Comparison of ENCODE assay signal across 13 cellular contexts in the genomic region with DNA sequence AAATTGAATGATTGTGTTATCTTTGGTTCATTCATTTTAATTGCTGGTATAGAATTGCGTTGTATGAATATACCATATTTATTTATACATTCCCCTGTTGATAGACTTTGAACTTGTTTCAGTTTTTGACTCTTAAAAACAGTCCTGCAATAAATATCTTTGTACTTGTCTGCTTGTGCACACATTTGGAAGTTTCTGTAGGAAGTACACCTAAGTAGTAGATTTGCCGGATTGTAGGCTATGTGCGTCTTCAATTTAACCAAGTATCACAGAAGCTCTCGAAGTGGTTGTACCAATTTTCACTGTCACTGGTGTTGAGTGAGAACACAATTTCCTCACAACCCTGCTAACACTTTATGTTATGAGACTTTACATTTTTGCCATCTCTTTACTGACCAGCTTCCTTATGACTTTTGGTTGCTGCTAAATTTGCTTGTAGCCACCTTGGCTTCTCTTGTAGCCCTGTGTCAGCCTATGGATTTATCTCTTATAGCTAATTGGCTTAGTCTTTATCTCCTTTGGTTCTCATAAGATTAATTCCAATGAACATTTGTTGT. TPM values are rescaled to one million over a fixed set of nuclear protein-coding genes. Genes with fewer than 3 reads are reported as not detected.
DNase-seq lines count a peak whose midpoint lies in the region; ATAC-seq and TF ChIP-seq lines count a peak whose summit lies in the region.
"Had no signal": no experiment of that assay in that cellular context is flagged by ENCODE, and none has a peak within 500 bp of the region (broad histone marks: within the 10 kb centered on the region; RNA-seq: fewer than 3 reads in every experiment).

No MANE protein-coding gene starts in this region.

- TSS peak; percentile 28 for BruUV-seq in Caco-2 (replicated peaks; lab: Mats Ljungman, UMichigan)

- H4K91ac ChIP-seq in mesenchymal stem cell (ENCODE audit: low read length) = no peak overlapping the region

- H2AFZ ChIP-seq in mesenchymal stem cell (ENCODE audit: low read depth, low read length) = no peak overlapping the region

- WGBS in mesenchymal stem cell = 94% methylated on average over 3 of the region's 4 CpGs
- WGBS in heart left ventricle, 4 donors = 94 to 96% (median 96%) methylated on average over 4 of the region's 4 CpGs

- H3K36me3 ChIP-seq in Caco-2 (ENCODE audit: control insufficient read depth, insufficient read depth, low read length) (no peaks in the 10 kb centered on the region), WERI-Rb-1 (peaks cover 13% of the 10 kb centered on the region), mesenchymal stem cell (ENCODE audit: control insufficient read depth in 1 of 2, insufficient read depth in 2 of 2, low read depth in 1 of 2, low read length in 2 of 2) (peaks cover 0 to 2% of the 10 kb centered on the region in 2 experiments), heart left ventricle (no peaks in the 10 kb centered on the region)
- H3K36me3 ChIP-seq: tibial artery had no signal

- peak overlapping the region; percentile 81 for H3K9ac ChIP-seq in mesenchymal stem cell (ENCODE audit: low read length)

- no peaks in the 10 kb centered on the region for H3K27me3 ChIP-seq in Caco-2 (replicated peaks; ENCODE audit: control insufficient read depth, insufficient read depth, low read length)
- H3K27me3 ChIP-seq in WERI-Rb-1 (ENCODE audit: insufficient read depth, low read depth, severe bottlenecking) = no peaks in the 10 kb centered on the region
- no peaks in the 10 kb centered on the region for H3K27me3 ChIP-seq in mesenchymal stem cell (ENCODE audit: control insufficient read depth in 1 of 2, insufficient read depth in 1 of 2, low read length in 2 of 2)
- no peaks in the 10 kb centered on the region for H3K27me3 ChIP-seq in heart left ventricle
- H3K27me3 ChIP-seq: foreskin keratinocyte, SJSA1, tibial artery had no signal

- POLR2A ChIA-PET in Caco-2 (lab: Charles Lee) = interaction anchor here (0.5 kb wide), 1 partner anchor 756 kb away, joined by 5 read pairs; no protein-coding TSS in a partner anchor

- intact Hi-C loops in Caco-2 (cut with micrococcal nuclease; ENCODE audit: unreplicated experiment) (no loop called here), heart left ventricle (cut with DNase I) (loop anchor here in 2 of 10 donors (5.0 to 10.0 kb wide), 2 partner anchors 80 to 83 kb away; no protein-coding TSS in a partner anchor)

- H2AK5ac ChIP-seq in mesenchymal stem cell (ENCODE audit: low read length, severe bottlenecking) = no peak overlapping the region

- H2BK5ac ChIP-seq in mesenchymal stem cell (ENCODE audit: low read depth, low read length, poor library complexity, severe bottlenecking) = no peak overlapping the region

- no peak overlapping the region for H3K14ac ChIP-seq in mesenchymal stem cell (ENCODE audit: low read length in 2 of 2)

- no peak overlapping the region for H2BK15ac ChIP-seq in mesenchymal stem cell (ENCODE audit: low read depth, poor library complexity, severe bottlenecking)

- H3K9me3 ChIP-seq in Caco-2 (no peaks in the 10 kb centered on the region; the same call in 1 of the 2 replicates), WERI-Rb-1 (ENCODE audit: severe bottlenecking) (no peaks in the 10 kb centered on the region), mesenchymal stem cell (ENCODE audit: control insufficient read depth, low read length) (no peaks in the 10 kb centered on the region), heart left ventricle (peaks cover 0 to 23% (median 0%) of the 10 kb centered on the region in 12 donors)
- H3K9me3 ChIP-seq: SJSA1, tibial artery had no signal

- TF ChIP-seq POLR2A in heart left ventricle (IDR thresholded peaks at IDR 0.05) = no peak

- no peak overlapping the region for H2BK120ac ChIP-seq in mesenchymal stem cell (ENCODE audit: low read depth, low read length)

- DNase-seq in AG10803 (ENCODE audit: low read depth) = no peak
- no peak for DNase-seq in Caco-2
- no peak for DNase-seq in WERI-Rb-1
- DNase-seq in mesenchymal stem cell = no peak
- no peak for DNase-seq in heart left ventricle
- DNase-seq in iPS-NIHi7 (ENCODE audit: extremely low spot score) = no peak
- DNase-seq in stimulated activated CD4-positive, alpha-beta T cell treated with anti-CD3 and anti-CD28 coated beads, Interleukin-12 subunit alpha, Interleukin-12 subunit beta, amount 100 ng/mL, for 4 hours = no peak
- DNase-seq: EL, foreskin keratinocyte, psoas muscle, tibial artery had no signal

- ATAC-seq in HG02870 (IDR thresholded peaks at IDR 0.05; ENCODE audit: unreplicated experiment) (no peak), heart left ventricle (no peak)
- ATAC-seq: foreskin keratinocyte, psoas muscle had no signal

- peaks cover 11% of the 10 kb centered on the region for H3K79me1 ChIP-seq in mesenchymal stem cell (replicated peaks; ENCODE audit: low read length, poor library complexity, severe bottlenecking)

- H3K4ac ChIP-seq in mesenchymal stem cell (ENCODE audit: low read depth in 1 of 2, low read length in 2 of 2) = no peak overlapping the region

- H3K36me3 Mint-ChIP-seq in Caco-2 (ENCODE audit: insufficient read depth, unreplicated experiment) = peaks cover 18% of the 10 kb centered on the region

- CTCF ChIA-PET in Caco-2 (lab: Charles Lee) = no interaction called here

- H2BK12ac ChIP-seq in mesenchymal stem cell (ENCODE audit: low read length in 2 of 2) = no peak overlapping the region

- peak overlapping the region; percentile 98 for H3K4me3 Mint-ChIP-seq in Caco-2 (ENCODE audit: unreplicated experiment)

- no peak for TF ChIP-seq CTCF in AG10803 (conservative IDR thresholded peaks at IDR 0.05; ENCODE audit: low read length)
- no peak for TF ChIP-seq CTCF in Caco-2 (IDR thresholded peaks at IDR 0.05; ENCODE audit: insufficient read depth in 1 of 2, low read depth in 1 of 2, low read length in 1 of 2, severe bottlenecking in 1 of 2, unreplicated experiment in 1 of 2)
- TF ChIP-seq CTCF in WERI-Rb-1 (IDR thresholded peaks at IDR 0.05; ENCODE audit: low read depth, low read length) = no peak
- no peak for TF ChIP-seq CTCF in heart left ventricle (IDR thresholded peaks at IDR 0.05)

- no peaks in the 10 kb centered on the region for H3K27me3 Mint-ChIP-seq in Caco-2 (ENCODE audit: insufficient read depth, unreplicated experiment)

- H3K4me1 ChIP-seq in Caco-2 (peaks cover 9% of the 10 kb centered on the region; the same call in 1 of the 2 replicates), mesenchymal stem cell (ENCODE audit: control insufficient read depth, insufficient read depth, low read depth, low read length) (peaks cover 5% of the 10 kb centered on the region), heart left ventricle (peaks cover 0 to 31% (median 18%) of the 10 kb centered on the region in 12 donors)

- no peak overlapping the region for H4K8ac ChIP-seq in mesenchymal stem cell (ENCODE audit: low read length)

- no peak overlapping the region for H3K18ac ChIP-seq in mesenchymal stem cell (ENCODE audit: low read depth in 1 of 2, low read length in 2 of 2)

- H3K9me3 Mint-ChIP-seq in Caco-2 (ENCODE audit: unreplicated experiment) = no peaks in the 10 kb centered on the region

- H3K4me3 ChIP-seq in AG10803 (ENCODE audit: low read length) (peak overlapping the region; percentile 17), Caco-2 (ENCODE audit: low read depth, low read length) (no peak overlapping the region), WERI-Rb-1 (ENCODE audit: low read depth, low read length) (peak overlapping the region; percentile 84), mesenchymal stem cell (ENCODE audit: insufficient read depth in 1 of 2, low read depth in 1 of 2, low read length in 2 of 2) (peak overlapping the region in 1 of 2 experiments; percentile 84), heart left ventricle (peak overlapping the region in 2 of 12 donors; percentile 12 to 80)

- peak overlapping the region; percentile 98 for H3K27ac ChIP-seq in WERI-Rb-1
- no peak overlapping the region for H3K27ac ChIP-seq in mesenchymal stem cell (ENCODE audit: low read length, poor library complexity, severe bottlenecking)
- H3K27ac ChIP-seq in heart left ventricle = no peak overlapping the region
- H3K27ac ChIP-seq: foreskin keratinocyte, SJSA1 had no signal

- peaks cover 26% of the 10 kb centered on the region for H3K4me1 Mint-ChIP-seq in Caco-2 (ENCODE audit: low read depth, unreplicated experiment)

- H3K27ac Mint-ChIP-seq in Caco-2 (ENCODE audit: unreplicated experiment) = no peak overlapping the region

- no peak overlapping the region for H3K23ac ChIP-seq in mesenchymal stem cell (ENCODE audit: low read length in 2 of 2)

- H3K4me2 ChIP-seq in mesenchymal stem cell (ENCODE audit: low read length, poor library complexity, severe bottlenecking) = no peak overlapping the region

RNA-seq across cellular contexts. Expression of gene TTC3, which starts 2.2 kb away (rescaled TPM):
- total RNA-seq in Caco-2 (2022) (92.8 and 105 TPM in 2 replicates), heart left ventricle (10 to 100 TPM; 34.5 to 72.1 (median 46.8) TPM)
- 144 TPM for polyA plus RNA-seq in mesenchymal stem cell (2013, experiment 1 of 2)
- polyA plus RNA-seq in mesenchymal stem cell (2013, experiment 2 of 2) = 137 TPM
- 10 to 100 TPM; 15.2 to 26.5 TPM for polyA plus RNA-seq in heart left ventricle

RNA-seq across cellular contexts. Expression of gene PIGP, which starts 2.4 kb away (rescaled TPM):
- 22.3 and 23.4 TPM in 2 replicates for total RNA-seq in Caco-2 (2022)
- polyA plus RNA-seq in mesenchymal stem cell (2013, experiment 1 of 2) = 19.3 TPM
- polyA plus RNA-seq in mesenchymal stem cell (2013, experiment 2 of 2) = 20.5 TPM
- total RNA-seq in heart left ventricle = 10 to 100 TPM; 30.7 to 44.9 (median 37.9) TPM
- 10 to 100 TPM; 32.1 to 33.4 TPM for polyA plus RNA-seq in heart left ventricle
